In the genomic region with DNA sequence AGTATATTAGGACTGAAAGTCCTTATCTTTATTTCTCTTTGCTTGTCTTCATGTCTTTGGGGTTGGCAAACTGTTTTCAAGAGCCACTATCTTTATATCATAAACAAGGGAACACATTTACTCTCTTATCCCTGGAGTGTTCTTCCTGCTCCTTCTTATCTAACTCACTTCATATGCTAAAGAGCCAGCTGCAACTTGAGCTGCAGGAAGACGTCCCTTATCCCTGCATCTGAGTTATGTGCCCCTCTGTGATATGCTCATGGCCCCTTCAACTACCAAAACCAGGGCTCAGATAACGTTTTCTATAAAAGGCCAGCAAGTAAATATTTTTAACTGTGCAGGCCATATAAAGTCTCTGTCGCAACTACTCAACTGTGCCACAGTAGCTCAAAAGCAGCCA, we compare ENCODE assay signal across 29 cellular contexts.
"Had no signal": no experiment of that assay in that cellular context is flagged by ENCODE, and none has a peak within 500 bp of the region (broad histone marks: within the 10 kb centered on the region; RNA-seq: fewer than 3 reads in every experiment).

No MANE protein-coding gene starts in this region.

- H3K36me3 Mint-ChIP-seq: activated CD8-positive, alpha-beta memory T cell treated with anti-CD3 and anti-CD28 coated beads, Interleukin-2, amount 10 ng/mL, durations not matched to agents 7 days and 5 days; activated naive CD4-positive, alpha-beta T cell treated with anti-CD3 and anti-CD28 coated beads, Interleukin-2, amount 50 U/mL, for 24 hours had no signal

- H3K9me3 ChIP-seq: colonic mucosa, Peyer's patch, SJCRH30 had no signal

- H3K27ac Mint-ChIP-seq: activated CD4-positive, alpha-beta T cell treated with anti-CD3 and anti-CD28 coated beads, Interleukin-2, amount 10 ng/mL, durations not matched to agents 24 days and 14 days; activated CD8-positive, alpha-beta memory T cell treated with anti-CD3 and anti-CD28 coated beads, Interleukin-2, amount 10 ng/mL, durations not matched to agents 7 days and 5 days; activated naive CD4-positive, alpha-beta T cell treated with anti-CD3 and anti-CD28 coated beads, Interleukin-2, amount 50 U/mL, for 24 hours; activated T-cell treated with anti-CD3 and anti-CD28 coated beads, Interleukin-2, amount 50 U/mL, for 24 hours; activated T-helper 1 cell treated with anti-CD3 and anti-CD28 coated beads, Interleukin-12 subunit alpha, Interleukin-12 subunit beta, Interleukin-2, Interleukin-4 antibody, amounts not matched to agents 30 ng/mL and 10 ng/mL and 1 ng/mL, durations not matched to agents 14 hours and 24 hours and 36 hours; T-helper 1 cell treated with Interleukin-12 subunit alpha and Interleukin-12 subunit beta and Interleukin-4 antibody, amounts not matched to agents 30 μg/mL and 1 μg/mL, for 36 hours had no signal

- ATAC-seq: activated CD8-positive, alpha-beta memory T cell treated with anti-CD3 and anti-CD28 coated beads, Interleukin-2, amount 10 ng/mL, durations not matched to agents 7 days and 5 days; SK-N-SH treated with all-trans-retinoic acid at 6 μM for 48 hours had no signal

- H3K4me3 ChIP-seq: breast epithelium, colonic mucosa, Peyer's patch, SJCRH30 had no signal

- H3K4me1 ChIP-seq: breast epithelium, colonic mucosa, Peyer's patch, SJCRH30 had no signal

- H3K27me3 Mint-ChIP-seq: activated CD4-positive, alpha-beta T cell treated with anti-CD3 and anti-CD28 coated beads, Interleukin-2, amount 10 ng/mL, durations not matched to agents 24 days and 14 days; activated CD8-positive, alpha-beta memory T cell treated with anti-CD3 and anti-CD28 coated beads, Interleukin-2, amount 10 ng/mL, durations not matched to agents 7 days and 5 days; activated naive CD4-positive, alpha-beta T cell treated with anti-CD3 and anti-CD28 coated beads, Interleukin-2, amount 50 U/mL, for 24 hours; activated T-cell treated with anti-CD3 and anti-CD28 coated beads, Interleukin-2, amount 50 U/mL, for 24 hours had no signal

- DNase-seq: activated CD4-positive, alpha-beta T cell treated with anti-CD3 and anti-CD28 coated beads, Interleukin-2, amount 10 ng/mL, durations not matched to agents 24 days and 14 days; activated CD4-positive, alpha-beta T cell treated with anti-CD3 and anti-CD28 coated beads, Interleukin-2, amount 50 U/mL, for 48 hours; activated CD4-positive, CD25-positive, alpha-beta regulatory T cell treated with anti-CD3 and anti-CD28 coated beads, Interleukin-2, amount 50 U/mL, for 72 hours; activated CD8-positive, alpha-beta memory T cell treated with anti-CD3 and anti-CD28 coated beads, Interleukin-2, amount 10 ng/mL, durations not matched to agents 7 days and 5 days; activated effector memory CD4-positive, alpha-beta T cell treated with Interleukin-2 at 50 U/mL for 16 hours; activated naive CD4-positive, alpha-beta T cell; activated T-cell treated with anti-CD3 and anti-CD28 coated beads, Interleukin-2, amount 50 U/mL, for 24 hours; aorta; caudate nucleus; colonic mucosa; Karpas-422; NCI-H1048; NCI-H1417; NCI-H1930; NCI-H345; NCI-H510A; NCI-H69; NK-92 treated with Interleukin-12 subunit alpha and Interleukin-12 subunit beta, amount 100 ng/mL, for 24 hours; Peyer's patch; Right ventricle myocardium superior; SJCRH30; SW 1271; T-helper 9 cell had no signal

- H3K27ac ChIP-seq: breast epithelium, colonic mucosa, Peyer's patch, RWPE1, SJCRH30 had no signal

- H3K36me3 ChIP-seq: breast epithelium, colonic mucosa, Peyer's patch, SJCRH30 had no signal

- H3K4me3 Mint-ChIP-seq: activated CD4-positive, alpha-beta T cell treated with anti-CD3 and anti-CD28 coated beads, Interleukin-2, amount 10 ng/mL, durations not matched to agents 24 days and 14 days; activated CD8-positive, alpha-beta memory T cell treated with anti-CD3 and anti-CD28 coated beads, Interleukin-2, amount 10 ng/mL, durations not matched to agents 7 days and 5 days; activated naive CD4-positive, alpha-beta T cell treated with anti-CD3 and anti-CD28 coated beads, Interleukin-2, amount 50 U/mL, for 24 hours; activated T-cell treated with anti-CD3 and anti-CD28 coated beads, Interleukin-2, amount 50 U/mL, for 24 hours; activated T-helper 1 cell treated with anti-CD3 and anti-CD28 coated beads, Interleukin-12 subunit alpha, Interleukin-12 subunit beta, Interleukin-2, Interleukin-4 antibody, amounts not matched to agents 30 ng/mL and 10 ng/mL and 1 ng/mL, durations not matched to agents 14 hours and 24 hours and 36 hours; T-helper 1 cell treated with Interleukin-12 subunit alpha and Interleukin-12 subunit beta and Interleukin-4 antibody, amounts not matched to agents 30 μg/mL and 1 μg/mL, for 36 hours had no signal

- H3K9me3 Mint-ChIP-seq: activated CD4-positive, alpha-beta T cell treated with anti-CD3 and anti-CD28 coated beads, Interleukin-2, amount 10 ng/mL, durations not matched to agents 24 days and 14 days; activated naive CD4-positive, alpha-beta T cell treated with anti-CD3 and anti-CD28 coated beads, Interleukin-2, amount 50 U/mL, for 24 hours; activated T-helper 1 cell treated with anti-CD3 and anti-CD28 coated beads, Interleukin-12 subunit alpha, Interleukin-12 subunit beta, Interleukin-2, Interleukin-4 antibody, amounts not matched to agents 30 ng/mL and 10 ng/mL and 1 ng/mL, durations not matched to agents 14 hours and 24 hours and 36 hours; T-helper 1 cell treated with Interleukin-12 subunit alpha and Interleukin-12 subunit beta and Interleukin-4 antibody, amounts not matched to agents 30 μg/mL and 1 μg/mL, for 36 hours had no signal

- H3K4me1 Mint-ChIP-seq: activated CD4-positive, alpha-beta T cell treated with anti-CD3 and anti-CD28 coated beads, Interleukin-2, amount 10 ng/mL, durations not matched to agents 24 days and 14 days; activated CD8-positive, alpha-beta memory T cell treated with anti-CD3 and anti-CD28 coated beads, Interleukin-2, amount 10 ng/mL, durations not matched to agents 7 days and 5 days; activated naive CD4-positive, alpha-beta T cell treated with anti-CD3 and anti-CD28 coated beads, Interleukin-2, amount 50 U/mL, for 24 hours had no signal

- H3K27me3 ChIP-seq: breast epithelium, colonic mucosa, Peyer's patch, SJCRH30 had no signal
